In genomic region chr2:100855084-100855483, GRCh38 we compare ENCODE assay signal across 7 cellular contexts.
"Had no signal": no experiment of that assay in that cellular context is flagged by ENCODE, and none has a peak within 500 bp of the region (broad histone marks: within the 10 kb centered on the region; RNA-seq: fewer than 3 reads in every experiment).

No MANE protein-coding gene starts in this region.

- H3K36me3 ChIP-seq: HAP-1 had no signal

- H3K9me3 ChIP-seq: HAP-1 had no signal

- ATAC-seq: HCT116 had no signal

- H3K4me1 ChIP-seq: HAP-1 had no signal

- H2AFZ ChIP-seq: GM23248 had no signal

- DNase-seq: GM23248, GOT3, H7, HFFc6, KBM-7 had no signal

- H3K4me3 ChIP-seq: GM23248, HAP-1 had no signal

- H3K27ac ChIP-seq: GM23248 had no signal

- H3K9ac ChIP-seq: GM23248 had no signal
